Comparison of ENCODE assay signal across 36 cellular contexts in the genomic region with DNA sequence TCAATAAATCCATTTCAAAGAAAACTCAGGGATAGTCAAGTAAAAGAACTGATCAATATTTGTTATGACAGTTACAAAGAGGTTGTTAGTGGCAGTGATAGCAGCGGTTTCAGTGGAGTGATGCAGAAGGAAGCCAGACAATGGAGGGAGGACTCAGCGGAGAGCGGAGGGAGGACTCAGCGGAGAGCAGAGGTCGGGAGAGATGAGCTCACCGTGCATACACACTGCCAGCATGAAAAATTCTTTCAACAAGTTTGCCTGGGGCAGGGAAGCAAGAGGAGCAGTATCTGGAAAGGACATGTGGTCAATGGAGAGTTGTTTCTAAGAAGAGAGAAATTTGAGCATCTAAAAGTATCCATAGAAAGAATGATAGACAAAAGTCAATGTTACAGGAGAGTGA.
"Had no signal": no experiment of that assay in that cellular context is flagged by ENCODE, and none has a peak within 500 bp of the region (broad histone marks: within the 10 kb centered on the region; RNA-seq: fewer than 3 reads in every experiment).

No MANE protein-coding gene starts in this region.

- H3K4me1 Mint-ChIP-seq: activated CD4-positive, alpha-beta memory T cell treated with anti-CD3 and anti-CD28 coated beads, Interleukin-2, amount 10 ng/mL, durations not matched to agents 7 days and 5 days; activated CD4-positive, alpha-beta T cell treated with anti-CD3 and anti-CD28 coated beads for 36 hours; activated CD4-positive, alpha-beta T cell treated with anti-CD3 and anti-CD28 coated beads, Interleukin-2, amount 10 ng/mL, durations not matched to agents 7 days and 5 days; activated CD8-positive, alpha-beta memory T cell treated with anti-CD3 and anti-CD28 coated beads, Interleukin-2, amount 10 ng/mL, durations not matched to agents 7 days and 5 days; activated naive CD4-positive, alpha-beta T cell treated with anti-CD3 and anti-CD28 coated beads, Interleukin-2, amount 10 ng/mL, durations not matched to agents 7 days and 5 days; activated naive CD4-positive, alpha-beta T cell treated with anti-CD3 and anti-CD28 coated beads, Interleukin-2, amount 50 U/mL, for 24 hours; activated naive CD8-positive, alpha-beta T cell treated with anti-CD3 and anti-CD28 coated beads, Interleukin-2, amount 50 U/mL, for 24 hours; brain; central memory CD8-positive, alpha-beta T cell; T-cell; T-helper 17 cell had no signal

- DNase-seq: activated CD4-positive, alpha-beta memory T cell treated with anti-CD3 and anti-CD28 coated beads, Interleukin-2, amount 10 ng/mL, durations not matched to agents 7 days and 5 days; activated CD4-positive, alpha-beta T cell treated with anti-CD3 and anti-CD28 coated beads for 1 hour; activated CD4-positive, alpha-beta T cell treated with anti-CD3 and anti-CD28 coated beads for 36 hours; activated CD4-positive, alpha-beta T cell treated with anti-CD3 and anti-CD28 coated beads for 48 hours; activated CD4-positive, alpha-beta T cell treated with anti-CD3 and anti-CD28 coated beads, Interleukin-2, amount 10 ng/mL, durations not matched to agents 7 days and 5 days; activated CD4-positive, alpha-beta T cell treated with anti-CD3 and anti-CD28 coated beads, Interleukin-2, amount 50 U/mL, for 48 hours; activated CD4-positive, CD25-positive, alpha-beta regulatory T cell; activated CD8-positive, alpha-beta memory T cell treated with anti-CD3 and anti-CD28 coated beads for 24 hours; activated CD8-positive, alpha-beta memory T cell treated with anti-CD3 and anti-CD28 coated beads, Interleukin-2, amount 10 ng/mL, durations not matched to agents 7 days and 5 days; activated CD8-positive, alpha-beta memory T cell treated with anti-CD3 and anti-CD28 coated beads, Interleukin-2, amount 50 U/mL, for 48 hours; activated CD8-positive, alpha-beta T cell treated with anti-CD3 and anti-CD28 coated beads, Interleukin-2, amount 10 ng/mL, durations not matched to agents 7 days and 5 days; activated effector memory CD4-positive, alpha-beta T cell treated with Interleukin-2 at 50 U/mL for 16 hours; activated gamma-delta T cell; activated naive CD4-positive, alpha-beta T cell treated with anti-CD3 and anti-CD28 coated beads, Interleukin-2, amount 10 ng/mL, durations not matched to agents 7 days and 5 days; activated naive CD4-positive, alpha-beta T cell treated with Interleukin-2 at 50 U/mL for 16 hours; activated naive CD8-positive, alpha-beta T cell treated with anti-CD3 and anti-CD28 coated beads, Interleukin-2, amount 10 ng/mL, durations not matched to agents 7 days and 5 days; activated naive CD8-positive, alpha-beta T cell treated with anti-CD3 and anti-CD28 coated beads, Interleukin-2, amount 50 U/mL, for 24 hours; activated T-cell treated with anti-CD3 and anti-CD28 coated beads, Interleukin-2, amount 50 U/mL, for 24 hours; activated T-cell treated with anti-CD3 and anti-CD28 coated beads, Interleukin-2, amount 50 U/mL, for 48 hours; amygdala; anterior cingulate cortex; caudate nucleus; T-cell; T-helper 17 cell; T-helper 9 cell; WERI-Rb-1 had no signal

- H3K27me3 ChIP-seq: ascending aorta, cardiac muscle cell had no signal

- H3K4me1 ChIP-seq: ascending aorta had no signal

- H3K4me3 ChIP-seq: ascending aorta, cardiac muscle cell had no signal

- H3K36me3 ChIP-seq: ascending aorta, cardiac muscle cell, WERI-Rb-1 had no signal

- H3K36me3 Mint-ChIP-seq: activated CD8-positive, alpha-beta memory T cell treated with anti-CD3 and anti-CD28 coated beads, Interleukin-2, amount 10 ng/mL, durations not matched to agents 7 days and 5 days; activated naive CD4-positive, alpha-beta T cell treated with anti-CD3 and anti-CD28 coated beads, Interleukin-2, amount 10 ng/mL, durations not matched to agents 7 days and 5 days; activated naive CD4-positive, alpha-beta T cell treated with anti-CD3 and anti-CD28 coated beads, Interleukin-2, amount 50 U/mL, for 24 hours; activated naive CD8-positive, alpha-beta T cell; activated naive CD8-positive, alpha-beta T cell treated with anti-CD3 and anti-CD28 coated beads, Interleukin-2, amount 10 ng/mL, durations not matched to agents 7 days and 5 days; brain; T-cell; WTC11 had no signal

- H3K27ac ChIP-seq: ascending aorta, cardiac muscle cell, WERI-Rb-1 had no signal

- H3K27me3 Mint-ChIP-seq: brain had no signal

- H3K9me3 ChIP-seq: ascending aorta had no signal

- H3K27ac Mint-ChIP-seq: activated CD4-positive, alpha-beta memory T cell treated with anti-CD3 and anti-CD28 coated beads, Interleukin-2, amount 10 ng/mL, durations not matched to agents 7 days and 5 days; activated CD4-positive, alpha-beta T cell treated with anti-CD3 and anti-CD28 coated beads for 36 hours; activated CD4-positive, alpha-beta T cell treated with anti-CD3 and anti-CD28 coated beads, Interleukin-2, amount 10 ng/mL, durations not matched to agents 7 days and 5 days; activated CD8-positive, alpha-beta memory T cell treated with anti-CD3 and anti-CD28 coated beads, Interleukin-2, amount 10 ng/mL, durations not matched to agents 7 days and 5 days; activated CD8-positive, alpha-beta T cell treated with anti-CD3 and anti-CD28 coated beads, Interleukin-2, amount 10 ng/mL, durations not matched to agents 7 days and 5 days; activated naive CD4-positive, alpha-beta T cell treated with anti-CD3 and anti-CD28 coated beads, Interleukin-2, amount 10 ng/mL, durations not matched to agents 7 days and 5 days; activated naive CD4-positive, alpha-beta T cell treated with anti-CD3 and anti-CD28 coated beads, Interleukin-2, amount 50 U/mL, for 24 hours; activated naive CD8-positive, alpha-beta T cell; activated naive CD8-positive, alpha-beta T cell treated with anti-CD3 and anti-CD28 coated beads, Interleukin-2, amount 10 ng/mL, durations not matched to agents 7 days and 5 days; activated naive CD8-positive, alpha-beta T cell treated with anti-CD3 and anti-CD28 coated beads, Interleukin-2, amount 50 U/mL, for 24 hours; activated T-cell treated with anti-CD3 and anti-CD28 coated beads, Interleukin-2, amount 50 U/mL, for 24 hours; activated T-helper 2 cell treated with anti-CD3 and anti-CD28 coated beads, Interferon-gamma antibody, Interleukin-2, Interleukin-4, amounts not matched to agents 10 μg/mL and 5 μg/mL and 100 μg/mL, durations not matched to agents 14 hours and 24 hours and 36 hours; brain; T-cell; T-helper 17 cell; WTC11 had no signal

- FAIRE-seq: bronchial epithelial cell had no signal

- H3K4me3 Mint-ChIP-seq: activated CD4-positive, alpha-beta memory T cell treated with anti-CD3 and anti-CD28 coated beads, Interleukin-2, amount 10 ng/mL, durations not matched to agents 7 days and 5 days; activated CD4-positive, alpha-beta T cell treated with anti-CD3 and anti-CD28 coated beads for 36 hours; activated CD4-positive, alpha-beta T cell treated with anti-CD3 and anti-CD28 coated beads, Interleukin-2, amount 10 ng/mL, durations not matched to agents 7 days and 5 days; activated CD8-positive, alpha-beta memory T cell treated with anti-CD3 and anti-CD28 coated beads, Interleukin-2, amount 10 ng/mL, durations not matched to agents 7 days and 5 days; activated CD8-positive, alpha-beta T cell treated with anti-CD3 and anti-CD28 coated beads, Interleukin-2, amount 10 ng/mL, durations not matched to agents 7 days and 5 days; activated naive CD4-positive, alpha-beta T cell treated with anti-CD3 and anti-CD28 coated beads, Interleukin-2, amount 10 ng/mL, durations not matched to agents 7 days and 5 days; activated naive CD4-positive, alpha-beta T cell treated with anti-CD3 and anti-CD28 coated beads, Interleukin-2, amount 50 U/mL, for 24 hours; activated naive CD8-positive, alpha-beta T cell; activated naive CD8-positive, alpha-beta T cell treated with anti-CD3 and anti-CD28 coated beads, Interleukin-2, amount 10 ng/mL, durations not matched to agents 7 days and 5 days; activated naive CD8-positive, alpha-beta T cell treated with anti-CD3 and anti-CD28 coated beads, Interleukin-2, amount 50 U/mL, for 24 hours; activated T-cell treated with anti-CD3 and anti-CD28 coated beads, Interleukin-2, amount 50 U/mL, for 24 hours; brain; central memory CD8-positive, alpha-beta T cell; T-cell; T-helper 17 cell; WTC11 had no signal

- ATAC-seq: activated CD4-positive, alpha-beta T cell treated with anti-CD3 and anti-CD28 coated beads for 36 hours; activated CD4-positive, CD25-positive, alpha-beta regulatory T cell treated with anti-CD3 and anti-CD28 coated beads, Interleukin-2, amount 50 U/mL, for 24 hours; activated CD8-positive, alpha-beta memory T cell treated with anti-CD3 and anti-CD28 coated beads, Interleukin-2, amount 10 ng/mL, durations not matched to agents 7 days and 5 days; activated CD8-positive, alpha-beta T cell treated with anti-CD3 and anti-CD28 coated beads, Interleukin-2, amount 10 ng/mL, durations not matched to agents 7 days and 5 days; activated naive CD8-positive, alpha-beta T cell treated with anti-CD3 and anti-CD28 coated beads, Interleukin-2, amount 50 U/mL, for 24 hours; T-cell; T-helper 17 cell; WTC11 had no signal

- H3K9me3 Mint-ChIP-seq: activated CD4-positive, alpha-beta memory T cell treated with anti-CD3 and anti-CD28 coated beads, Interleukin-2, amount 10 ng/mL, durations not matched to agents 7 days and 5 days; activated CD4-positive, alpha-beta T cell treated with anti-CD3 and anti-CD28 coated beads, Interleukin-2, amount 10 ng/mL, durations not matched to agents 7 days and 5 days; activated naive CD4-positive, alpha-beta T cell treated with anti-CD3 and anti-CD28 coated beads, Interleukin-2, amount 10 ng/mL, durations not matched to agents 7 days and 5 days; activated naive CD4-positive, alpha-beta T cell treated with anti-CD3 and anti-CD28 coated beads, Interleukin-2, amount 50 U/mL, for 24 hours; activated naive CD8-positive, alpha-beta T cell treated with anti-CD3 and anti-CD28 coated beads, Interleukin-2, amount 10 ng/mL, durations not matched to agents 7 days and 5 days; activated naive CD8-positive, alpha-beta T cell treated with anti-CD3 and anti-CD28 coated beads, Interleukin-2, amount 50 U/mL, for 24 hours; activated T-cell treated with anti-CD3 and anti-CD28 coated beads, Interleukin-2, amount 50 U/mL, for 24 hours; activated T-helper 2 cell treated with anti-CD3 and anti-CD28 coated beads, Interferon-gamma antibody, Interleukin-2, Interleukin-4, amounts not matched to agents 10 μg/mL and 5 μg/mL and 100 μg/mL, durations not matched to agents 14 hours and 24 hours and 36 hours; brain; central memory CD8-positive, alpha-beta T cell; T-cell; WTC11 had no signal
